1 cellular context compared by ENCODE assay signal in genomic region chr3:11618897-11619296, GRCh38.
TF ChIP-seq lines count a peak whose summit lies in the region.

No MANE protein-coding gene starts in this region.

TF ChIP-seq in HepG2, 621 proteins besides CTCF, POLR2A, EP300 and RAD21 (continued from another document and continues in another):
- TF ChIP-seq ZNF275 (CRISPR knock-in tag; IDR thresholded peaks at IDR 0.05; ENCODE audit: borderline replicate concordance) (no peak), AHDC1 (CRISPR knock-in tag; IDR thresholded peaks at IDR 0.05; ENCODE audit: borderline replicate concordance) (peak; percentile 51; the same call in 1 of the 2 replicates), MIER2 (CRISPR knock-in tag; IDR thresholded peaks at IDR 0.05) (peak; percentile 69), ZSCAN30 (CRISPR knock-in tag; IDR thresholded peaks at IDR 0.05) (0 out of 2 replicates have a peak, but pooled peaks have one; percentile 8), ZNF660 (CRISPR knock-in tag; IDR thresholded peaks at IDR 0.05; ENCODE audit: borderline replicate concordance, low read depth) (no peak), FOXA1 (IDR thresholded peaks at IDR 0.05) (no peak), FOXA1 (CRISPR knock-in tag; IDR thresholded peaks at IDR 0.05) (peak; percentile 66), CREB1 (IDR thresholded peaks at IDR 0.05) (no peak), CREB1 (CRISPR knock-in tag; IDR thresholded peaks at IDR 0.05) (peak; percentile 59), ZNF205 (CRISPR knock-in tag; IDR thresholded peaks at IDR 0.05) (peak; percentile 87; the same call in 1 of the 2 replicates), BCL6 (CRISPR knock-in tag; IDR thresholded peaks at IDR 0.05) (peak; percentile 87), TBX3 (IDR thresholded peaks at IDR 0.05; ENCODE audit: borderline replicate concordance) (peak; percentile 90), NFKBIZ (CRISPR knock-in tag; IDR thresholded peaks at IDR 0.05) (0 out of 2 replicates have a peak, but pooled peaks have one; percentile 38), KDM2A (CRISPR knock-in tag; IDR thresholded peaks at IDR 0.05; ENCODE audit: borderline replicate concordance, low read depth) (peak; percentile 54), ASH2L (IDR thresholded peaks at IDR 0.05; ENCODE audit: insufficient read length, low read depth, low read length) (peak; percentile 83), GFI1 (CRISPR knock-in tag; IDR thresholded peaks at IDR 0.05; ENCODE audit: borderline replicate concordance) (peak; percentile 63), ZKSCAN8 (CRISPR knock-in tag; IDR thresholded peaks at IDR 0.05; ENCODE audit: borderline replicate concordance) (peak; percentile 72; the same call in 1 of the 2 replicates), FOXA3 (CRISPR knock-in tag; IDR thresholded peaks at IDR 0.05) (peak; percentile 70), ZBTB44 (CRISPR knock-in tag; IDR thresholded peaks at IDR 0.05) (no peak), ZNF180 (CRISPR knock-in tag; IDR thresholded peaks at IDR 0.05; ENCODE audit: borderline replicate concordance, low read depth) (no peak), ARID5B (CRISPR knock-in tag; IDR thresholded peaks at IDR 0.05) (peak; percentile 91), PHF5A (CRISPR knock-in tag; IDR thresholded peaks at IDR 0.05; ENCODE audit: low read depth, unreplicated experiment) (peak; percentile 59), ZNF343 (CRISPR knock-in tag; IDR thresholded peaks at IDR 0.05) (no peak), CREM (IDR thresholded peaks at IDR 0.05) (peak; percentile 94), CREM (CRISPR knock-in tag; IDR thresholded peaks at IDR 0.05) (no peak), GLMP (CRISPR knock-in tag; IDR thresholded peaks at IDR 0.05; ENCODE audit: borderline replicate concordance) (no peak), ZBTB25 (CRISPR knock-in tag; IDR thresholded peaks at IDR 0.05) (peak; percentile 44; the same call in 1 of the 2 replicates), MAFG (CRISPR knock-in tag; IDR thresholded peaks at IDR 0.05) (no peak), HMG20B (CRISPR knock-in tag; conservative IDR thresholded peaks at IDR 0.05) (peak; percentile 79; the same call in 1 of the 2 replicates), FOXK1 (CRISPR knock-in tag; IDR thresholded peaks at IDR 0.05; ENCODE audit: borderline replicate concordance, low read depth) (peak; percentile 27; the same call in 1 of the 2 replicates), TEAD3 (CRISPR knock-in tag; optimal IDR thresholded peaks at IDR 0.05; ENCODE audit: borderline replicate concordance) (peak; percentile 62), MEIS2 (CRISPR knock-in tag; IDR thresholded peaks at IDR 0.05) (peak; percentile 98), ZNF143 (CRISPR knock-in tag; IDR thresholded peaks at IDR 0.05) (no peak), ZFX (CRISPR knock-in tag; IDR thresholded peaks at IDR 0.05; ENCODE audit: low read depth) (peak; percentile 41; the same call in 1 of the 2 replicates), KIAA2018 (CRISPR knock-in tag; IDR thresholded peaks at IDR 0.05; ENCODE audit: borderline replicate concordance) (no peak), ZNF557 (CRISPR knock-in tag; IDR thresholded peaks at IDR 0.05) (no peak)
